In genomic region chr7:124082234-124082633, GRCh38 we compare ENCODE assay signal across 9 cellular contexts. TPM values are rescaled to one million over a fixed set of nuclear protein-coding genes. Genes with fewer than 3 reads are reported as not detected.
"Had no signal": no experiment of that assay in that cellular context is flagged by ENCODE, and none has a peak within 500 bp of the region (broad histone marks: within the 10 kb centered on the region; RNA-seq: fewer than 3 reads in every experiment).

No MANE protein-coding gene starts in this region.

RNA-seq across cellular contexts. Expression of gene TMEM229A, which starts 49.4 kb away (rescaled TPM):
- total RNA-seq: OCI-LY7, PC-3, PC-9, Right ventricle myocardium inferior, Right ventricle myocardium superior, RPMI7951, SJCRH30, SJSA1, T-cell had no signal
